In the genomic region with DNA sequence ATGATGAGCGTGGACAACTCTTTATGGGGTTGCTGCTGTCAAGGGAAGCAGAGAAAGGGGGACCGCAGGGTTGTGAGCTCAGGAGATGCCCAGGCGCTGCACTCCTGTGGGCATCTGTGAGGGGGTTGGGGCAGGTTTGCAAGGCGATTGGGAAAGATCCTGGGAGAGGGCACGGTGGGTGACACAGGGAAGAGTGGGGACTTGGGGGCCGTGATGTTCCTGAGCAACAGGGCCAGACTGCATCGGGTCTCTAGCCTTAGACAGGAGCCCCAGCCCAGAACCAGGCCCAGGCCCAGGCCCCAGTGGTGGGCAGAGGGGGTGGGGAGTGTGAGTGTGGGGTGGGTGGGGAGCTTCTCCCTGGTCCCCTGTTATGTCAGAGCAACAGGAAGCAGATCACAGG, we compare ENCODE assay signal across 20 cellular contexts. TPM values are rescaled to one million over a fixed set of nuclear protein-coding genes. Genes with fewer than 3 reads are reported as not detected.
A peak's percentile ranks its signal among the peaks of the same experiment; 100 is the strongest.
DNase-seq lines count a peak whose midpoint lies in the region; ATAC-seq and TF ChIP-seq lines count a peak whose summit lies in the region.
"Had no signal": no experiment of that assay in that cellular context is flagged by ENCODE, and none has a peak within 500 bp of the region (broad histone marks: within the 10 kb centered on the region; RNA-seq: fewer than 3 reads in every experiment).

No MANE protein-coding gene starts in this region.

- DNase-seq in mesenteric fat pad (ENCODE audit: low spot score), result peak; percentile 69
- DNase-seq in stimulated activated naive B cell treated with anti-CD40 and anti-IgM and Interleukin-4, amounts not matched to agents 10 μg/mL and 1 μg/mL and 100 μg/mL, for 72 hours, result no peak
- no peak for DNase-seq in type B pancreatic cell (ENCODE audit: extremely low spot score, unreplicated experiment)
- no peak for DNase-seq in stimulated activated CD4-positive, alpha-beta T cell treated with anti-CD3 and anti-CD28 coated beads, Interleukin-15, amount 100 ng/mL, for 24 hours
- DNase-seq: 8988T; CD4-positive, alpha-beta memory T cell; DMS153; DMS79; GDM1; H7; HFFc6 had no signal

- ATAC-seq in activated T-helper 17 cell treated with anti-CD3 and anti-CD28 coated beads, Interleukin-2, amount 50 U/mL, for 72 hours (replicated peaks), result no peak
- no peak for ATAC-seq in stimulated activated naive B cell treated with anti-CD40 and anti-IgM and Interleukin-4, amounts not matched to agents 10 μg/mL and 1 μg/mL and 100 μg/mL, for 72 hours (replicated peaks)
- no peak for ATAC-seq in GM19351 (IDR thresholded peaks at IDR 0.05; ENCODE audit: unreplicated experiment)
- ATAC-seq: GM23338, HCT116, HepG2 had no signal

- H3K27me3 Mint-ChIP-seq in activated T-helper 17 cell treated with anti-CD3 and anti-CD28 coated beads, Interleukin-2, amount 50 U/mL, for 72 hours, result peaks cover 11% of the 10 kb centered on the region
- peaks cover 25% of the 10 kb centered on the region for H3K27me3 Mint-ChIP-seq in dendritic cell treated with granulocyte-macrophage colony-stimulating factor and Interleukin-4, amounts not matched to agents 40 ng/mL and 50 ng/mL, for 4 days
- peaks cover 28 to 51% of the 10 kb centered on the region in 2 donors for H3K27me3 Mint-ChIP-seq in stimulated activated naive B cell treated with anti-CD40 and anti-IgM and Interleukin-4, amounts not matched to agents 10 μg/mL and 1 μg/mL and 100 μg/mL, for 72 hours
- H3K27me3 Mint-ChIP-seq in type B pancreatic cell, result peaks cover 53% of the 10 kb centered on the region

- peaks cover 13% of the 10 kb centered on the region for H3K4me1 Mint-ChIP-seq in activated T-helper 17 cell treated with anti-CD3 and anti-CD28 coated beads, Interleukin-2, amount 50 U/mL, for 72 hours
- peaks cover 13% of the 10 kb centered on the region for H3K4me1 Mint-ChIP-seq in dendritic cell treated with granulocyte-macrophage colony-stimulating factor and Interleukin-4, amounts not matched to agents 40 ng/mL and 50 ng/mL, for 4 days (ENCODE audit: low read depth)
- peaks cover 10 to 14% of the 10 kb centered on the region in 2 donors for H3K4me1 Mint-ChIP-seq in stimulated activated naive B cell treated with anti-CD40 and anti-IgM and Interleukin-4, amounts not matched to agents 10 μg/mL and 1 μg/mL and 100 μg/mL, for 72 hours
- H3K4me1 Mint-ChIP-seq in type B pancreatic cell (ENCODE audit: unreplicated experiment), result no peaks in the 10 kb centered on the region
- H3K4me1 Mint-ChIP-seq: GM23338 had no signal

- no peak overlapping the region for H3K4me3 Mint-ChIP-seq in activated T-helper 17 cell treated with anti-CD3 and anti-CD28 coated beads, Interleukin-2, amount 50 U/mL, for 72 hours
- H3K4me3 Mint-ChIP-seq in dendritic cell treated with granulocyte-macrophage colony-stimulating factor and Interleukin-4, amounts not matched to agents 40 ng/mL and 50 ng/mL, for 4 days, result no peak overlapping the region
- no peak overlapping the region for H3K4me3 Mint-ChIP-seq in stimulated activated naive B cell treated with anti-CD40 and anti-IgM and Interleukin-4, amounts not matched to agents 10 μg/mL and 1 μg/mL and 100 μg/mL, for 72 hours
- no peak overlapping the region for H3K4me3 Mint-ChIP-seq in type B pancreatic cell
- H3K4me3 Mint-ChIP-seq: CD14-positive monocyte; CD4-positive, alpha-beta memory T cell; GM23338; HFFc6 had no signal

- H3K36me3 Mint-ChIP-seq in activated T-helper 17 cell treated with anti-CD3 and anti-CD28 coated beads, Interleukin-2, amount 50 U/mL, for 72 hours (ENCODE audit: low read depth), result no peaks in the 10 kb centered on the region
- H3K36me3 Mint-ChIP-seq in dendritic cell treated with granulocyte-macrophage colony-stimulating factor and Interleukin-4, amounts not matched to agents 40 ng/mL and 50 ng/mL, for 4 days (ENCODE audit: low read depth), result no peaks in the 10 kb centered on the region
- H3K36me3 Mint-ChIP-seq in stimulated activated naive B cell treated with anti-CD40 and anti-IgM and Interleukin-4, amounts not matched to agents 10 μg/mL and 1 μg/mL and 100 μg/mL, for 72 hours, result peaks cover 2 to 3% of the 10 kb centered on the region in 2 donors
- no peaks in the 10 kb centered on the region for H3K36me3 Mint-ChIP-seq in type B pancreatic cell
- H3K36me3 Mint-ChIP-seq: CD14-positive monocyte had no signal

- H3K9me3 Mint-ChIP-seq in activated T-helper 17 cell treated with anti-CD3 and anti-CD28 coated beads, Interleukin-2, amount 50 U/mL, for 72 hours, result peaks cover 7% of the 10 kb centered on the region
- peaks cover 6% of the 10 kb centered on the region for H3K9me3 Mint-ChIP-seq in dendritic cell treated with granulocyte-macrophage colony-stimulating factor and Interleukin-4, amounts not matched to agents 40 ng/mL and 50 ng/mL, for 4 days
- peaks cover 4% of the 10 kb centered on the region in 2 donors for H3K9me3 Mint-ChIP-seq in stimulated activated naive B cell treated with anti-CD40 and anti-IgM and Interleukin-4, amounts not matched to agents 10 μg/mL and 1 μg/mL and 100 μg/mL, for 72 hours
- H3K9me3 Mint-ChIP-seq in type B pancreatic cell, result no peaks in the 10 kb centered on the region

- intact Hi-C loops in dendritic cell treated with granulocyte-macrophage colony-stimulating factor and Interleukin-4, amounts not matched to agents 40 ng/mL and 50 ng/mL, for 4 days (cut with micrococcal nuclease), result no loop called here

- no peak for TF ChIP-seq CTCF in type B pancreatic cell (conservative IDR thresholded peaks at IDR 0.05)

- H3K27ac Mint-ChIP-seq in activated T-helper 17 cell treated with anti-CD3 and anti-CD28 coated beads, Interleukin-2, amount 50 U/mL, for 72 hours, result peak overlapping the region; percentile 49
- H3K27ac Mint-ChIP-seq in dendritic cell treated with granulocyte-macrophage colony-stimulating factor and Interleukin-4, amounts not matched to agents 40 ng/mL and 50 ng/mL, for 4 days, result peak overlapping the region; percentile 18
- H3K27ac Mint-ChIP-seq in stimulated activated naive B cell treated with anti-CD40 and anti-IgM and Interleukin-4, amounts not matched to agents 10 μg/mL and 1 μg/mL and 100 μg/mL, for 72 hours, result peak overlapping the region; percentile 39
- no peak overlapping the region for H3K27ac Mint-ChIP-seq in type B pancreatic cell
- H3K27ac Mint-ChIP-seq: CD4-positive, alpha-beta memory T cell; GM23338; HFFc6 had no signal

RNA-seq across cellular contexts. Expression of a gene that starts 38.3 kb away (rescaled TPM):
- 1 to 10 TPM; 4.2 to 4.8 TPM for total RNA-seq in activated T-helper 17 cell treated with anti-CD3 and anti-CD28 coated beads, Interleukin-2, amount 50 U/mL, for 72 hours
- total RNA-seq in mesenteric fat pad, result 13.3 TPM
- total RNA-seq in type B pancreatic cell (ENCODE audit: low replicate concordance), result 0.72 and 1.6 TPM in 2 replicates
- total RNA-seq: A673, Daoy, GM23338, H7, HepG2 had no signal
